ENCODE assay signal across 21 cellular contexts in genomic region chr2:150003539-150003938, GRCh38.
"Had no signal": no experiment of that assay in that cellular context is flagged by ENCODE, and none has a peak within 500 bp of the region (broad histone marks: within the 10 kb centered on the region; RNA-seq: fewer than 3 reads in every experiment).

No MANE protein-coding gene starts in this region.

- H3K4me1 ChIP-seq: SJSA1 had no signal

- H3K36me3 ChIP-seq: MG63, SJSA1 had no signal

- H3K27me3 ChIP-seq: MG63, SJSA1 had no signal

- DNase-seq: Karpas-422, KBM-7, MG63, NCI-H1092, NCI-H1105 treated with DMSO at 0.1 percent for 48 hours, NCI-H1417 treated with DMSO at 0.1 percent for 48 hours, NCI-H146, NCI-H1694 treated with DMSO at 0.1 percent for 48 hours, NCI-H1930, NCI-H2081, NCI-H2171, NCI-H226, NCI-H446 treated with DMSO at 0.1 percent for 48 hours, NCI-H510A treated with DMSO at 0.1 percent for 48 hours, NCI-H526, Right ventricle myocardium superior, RPMI8226, SIG-M5 had no signal

- H3K9me3 ChIP-seq: MG63, SJSA1 had no signal

- H3K27ac ChIP-seq: HL-60, SJSA1, SK-N-MC had no signal

- H3K4me3 ChIP-seq: MG63, SJSA1, SK-N-MC had no signal
